ENCODE assay signal across 25 cellular contexts in the genomic region with DNA sequence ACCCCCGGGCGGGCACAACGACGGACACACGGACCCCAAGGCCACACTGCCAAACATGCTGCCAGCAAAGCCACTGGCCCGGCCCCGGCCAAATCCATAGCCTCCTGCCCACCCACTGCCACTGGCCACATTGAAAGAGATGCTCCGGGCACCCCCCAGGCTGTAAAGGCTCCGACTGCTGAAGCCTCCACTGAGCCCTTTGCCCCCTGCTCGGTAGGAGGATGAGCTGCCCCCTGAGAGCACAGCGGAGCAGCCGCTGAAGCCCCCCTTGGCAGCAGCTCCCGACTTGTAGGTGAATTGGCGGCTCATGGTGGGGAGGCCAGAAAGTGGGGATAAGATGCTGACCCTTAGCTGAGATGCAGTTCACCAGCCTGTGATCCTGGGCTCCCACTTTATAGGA. TPM values are rescaled to one million over a fixed set of nuclear protein-coding genes. Genes with fewer than 3 reads are reported as not detected.
"Had no signal": no experiment of that assay in that cellular context is flagged by ENCODE, and none has a peak within 500 bp of the region (broad histone marks: within the 10 kb centered on the region; RNA-seq: fewer than 3 reads in every experiment).

A gene (minus strand): TSS at position 344 of the 400 bp plus-strand sequence. CDS start 35 bp downstream, at position 309.

- H3K4me1 Mint-ChIP-seq: activated B cell treated with CpG ODN at 0.5 μM for 24 hours; naive B cell; stimulated activated naive B cell treated with anti-CD40 and anti-IgM and Interleukin-4, amounts not matched to agents 10 μg/mL and 1 μg/mL and 100 μg/mL, for 72 hours had no signal

- H3K9me3 Mint-ChIP-seq: activated T-cell treated with anti-CD3 and anti-CD28 coated beads, Interleukin-2, amount 50 U/mL, for 72 hours; central memory CD8-positive, alpha-beta T cell had no signal

- DNase-seq: activated B cell treated with CpG ODN at 0.5 μM for 24 hours; activated CD4-positive, alpha-beta T cell treated with anti-CD3 and anti-CD28 coated beads for 48 hours; activated effector memory CD4-positive, alpha-beta T cell treated with anti-CD3 and anti-CD28 coated beads, Interleukin-2, amount 50 U/mL, for 16 hours; activated T-cell treated with anti-CD3 and anti-CD28 coated beads, Interleukin-2, amount 50 U/mL, for 72 hours; erythroblast; heart right ventricle; kidney glomerular epithelial cell; left ventricle myocardium inferior; mucosa of descending colon; naive B cell; SHP77 treated with DMSO at 0.1 percent for 48 hours; spleen; stimulated activated CD4-positive, alpha-beta T cell treated with anti-CD3 and anti-CD28 coated beads, Interleukin-4, amount 100 ng/mL, for 4 hours; stimulated activated naive B cell treated with anti-CD40 and anti-IgM and Interleukin-4, amounts not matched to agents 10 μg/mL and 1 μg/mL and 100 μg/mL, for 72 hours; substantia nigra; T-helper 1 cell; T-helper 9 cell had no signal

- ATAC-seq: activated T-cell treated with anti-CD3 and anti-CD28 coated beads, Interleukin-2, amount 50 U/mL, for 72 hours; heart right ventricle; mucosa of descending colon; SK-N-SH treated with all-trans-retinoic acid at 6 μM for 48 hours; stimulated activated naive B cell treated with anti-CD40 and anti-IgM and Interleukin-4, amounts not matched to agents 10 μg/mL and 1 μg/mL and 100 μg/mL, for 72 hours had no signal

- H3K27me3 ChIP-seq: ascending aorta, tibial nerve had no signal

- H3K27ac Mint-ChIP-seq: activated B cell treated with CpG ODN at 0.5 μM for 24 hours; activated T-cell treated with anti-CD3 and anti-CD28 coated beads, Interleukin-2, amount 50 U/mL, for 72 hours; naive B cell; stimulated activated naive B cell treated with anti-CD40 and anti-IgM and Interleukin-4, amounts not matched to agents 10 μg/mL and 1 μg/mL and 100 μg/mL, for 72 hours had no signal

- H3K36me3 Mint-ChIP-seq: stimulated activated naive B cell treated with anti-CD40 and anti-IgM and Interleukin-4, amounts not matched to agents 10 μg/mL and 1 μg/mL and 100 μg/mL, for 72 hours had no signal

- H3K4me1 ChIP-seq: ascending aorta, heart right ventricle, left ventricle myocardium inferior, tibial nerve had no signal

- H3K4me3 ChIP-seq: ascending aorta, coronary artery, heart right ventricle, left ventricle myocardium inferior, mucosa of descending colon, spleen, tibial nerve had no signal

- H3K4me3 Mint-ChIP-seq: activated B cell treated with CpG ODN at 0.5 μM for 24 hours; activated T-cell treated with anti-CD3 and anti-CD28 coated beads, Interleukin-2, amount 50 U/mL, for 72 hours; central memory CD8-positive, alpha-beta T cell; naive B cell; stimulated activated naive B cell treated with anti-CD40 and anti-IgM and Interleukin-4, amounts not matched to agents 10 μg/mL and 1 μg/mL and 100 μg/mL, for 72 hours had no signal

- H3K9me3 ChIP-seq: ascending aorta, left ventricle myocardium inferior, mucosa of descending colon, tibial nerve had no signal

- H3K27ac ChIP-seq: ascending aorta, coronary artery, heart right ventricle, left ventricle myocardium inferior, spleen, tibial nerve had no signal

- H3K36me3 ChIP-seq: ascending aorta, heart right ventricle, left ventricle myocardium inferior, spleen, tibial nerve had no signal

RNA-seq across cellular contexts. Expression of the gene that starts here (rescaled TPM):
- total RNA-seq: activated B cell treated with CpG ODN at 0.5 μM for 24 hours; activated CD8-positive, alpha-beta memory T cell treated with anti-CD3 and anti-CD28 coated beads for 36 hours; ascending aorta; frontal cortex; heart right ventricle; left ventricle myocardium inferior; mucosa of descending colon; renal cortical epithelial cell; tibial nerve had no signal
- polyA plus RNA-seq: heart right ventricle had no signal
